ENCODE assay signal across 1 cellular context in genomic region chr3:196528639-196529233, GRCh38.
A peak's percentile ranks its signal among the peaks of the same experiment; 100 is the strongest.
TF ChIP-seq lines count a peak whose summit lies in the region.

No MANE protein-coding gene starts in this region.

TF ChIP-seq in WTC11, 78 proteins besides CTCF, POLR2A, EP300 and RAD21 (continued from another document):
- TF ChIP-seq NFATC4 (CRISPR knock-in tag; IDR thresholded peaks at IDR 0.05) (no peak), TEAD1 (CRISPR knock-in tag; IDR thresholded peaks at IDR 0.05) (peak; percentile 70), ARID4B (CRISPR knock-in tag; IDR thresholded peaks at IDR 0.05; ENCODE audit: borderline replicate concordance) (peak; percentile 35; the same call in 1 of the 2 replicates), ZBTB21 (CRISPR knock-in tag; IDR thresholded peaks at IDR 0.05; ENCODE audit: borderline replicate concordance) (no peak)
- TF ChIP-seq, protein P1, sequence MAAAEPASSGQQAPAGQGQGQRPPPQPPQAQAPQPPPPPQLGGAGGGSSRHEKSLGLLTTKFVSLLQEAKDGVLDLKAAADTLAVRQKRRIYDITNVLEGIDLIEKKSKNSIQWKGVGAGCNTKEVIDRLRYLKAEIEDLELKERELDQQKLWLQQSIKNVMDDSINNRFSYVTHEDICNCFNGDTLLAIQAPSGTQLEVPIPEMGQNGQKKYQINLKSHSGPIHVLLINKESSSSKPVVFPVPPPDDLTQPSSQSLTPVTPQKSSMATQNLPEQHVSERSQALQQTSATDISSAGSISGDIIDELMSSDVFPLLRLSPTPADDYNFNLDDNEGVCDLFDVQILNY (CRISPR knock-in tag; IDR thresholded peaks at IDR 0.05) = peak; percentile 83
- TF ChIP-seq, protein P2, sequence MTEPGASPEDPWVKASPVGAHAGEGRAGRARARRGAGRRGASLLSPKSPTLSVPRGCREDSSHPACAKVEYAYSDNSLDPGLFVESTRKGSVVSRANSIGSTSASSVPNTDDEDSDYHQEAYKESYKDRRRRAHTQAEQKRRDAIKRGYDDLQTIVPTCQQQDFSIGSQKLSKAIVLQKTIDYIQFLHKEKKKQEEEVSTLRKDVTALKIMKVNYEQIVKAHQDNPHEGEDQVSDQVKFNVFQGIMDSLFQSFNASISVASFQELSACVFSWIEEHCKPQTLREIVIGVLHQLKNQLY (CRISPR knock-in tag; IDR thresholded peaks at IDR 0.05) = no peak
